Comparison of ENCODE assay signal across 25 cellular contexts in the genomic region with DNA sequence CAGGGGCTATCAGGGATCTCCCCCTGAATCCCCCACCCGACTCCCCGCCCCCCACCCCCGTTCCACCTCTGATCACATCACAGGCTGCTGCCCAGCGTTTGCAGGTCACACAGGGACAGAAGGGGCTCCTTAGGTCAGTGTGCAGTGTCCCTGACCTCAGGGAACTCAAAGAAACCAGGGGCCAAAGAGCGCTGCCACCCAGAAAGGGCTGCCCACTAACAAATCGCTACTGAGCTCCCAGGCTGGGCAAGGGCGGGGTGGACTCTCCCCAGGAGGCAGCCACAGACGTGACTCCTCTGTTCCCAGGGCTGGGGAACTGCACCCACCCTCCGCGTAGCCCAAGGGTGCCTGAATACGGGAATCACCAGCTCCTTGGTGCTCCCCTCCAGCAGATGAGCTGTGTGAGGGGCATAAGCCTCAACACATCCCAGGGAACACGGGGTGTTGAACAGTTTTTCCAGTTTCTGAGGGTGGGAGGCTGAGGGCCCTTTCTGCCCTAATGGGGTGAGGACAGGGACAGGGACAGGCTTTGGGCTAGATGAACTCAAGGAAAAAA. TPM values are rescaled to one million over a fixed set of nuclear protein-coding genes. Genes with fewer than 3 reads are reported as not detected.
DNase-seq lines count a peak whose midpoint lies in the region; ATAC-seq and TF ChIP-seq lines count a peak whose summit lies in the region.
"Had no signal": no experiment of that assay in that cellular context is flagged by ENCODE, and none has a peak within 500 bp of the region (broad histone marks: within the 10 kb centered on the region; RNA-seq: fewer than 3 reads in every experiment).

No MANE protein-coding gene starts in this region.

- no peak for DNase-seq in heart right ventricle
- no peak for DNase-seq in Right ventricle myocardium superior
- no peak for DNase-seq in left ventricle myocardium inferior
- no peak for DNase-seq in gastrocnemius medialis
- no peak for DNase-seq in AG08395 (ENCODE audit: low spot score)
- DNase-seq in CD1c-positive myeloid dendritic cell (ENCODE audit: extremely low spot score): no peak
- DNase-seq in inferior parietal cortex (ENCODE audit: extremely low spot score): no peak
- DNase-seq: activated CD4-positive, alpha-beta T cell treated with anti-CD3 and anti-CD28 coated beads for 1 hour; activated CD8-positive, alpha-beta T cell treated with anti-CD3 and anti-CD28 coated beads for 36 hours; activated naive CD4-positive, alpha-beta T cell treated with anti-CD3 and anti-CD28 coated beads, Interleukin-2, amount 50 U/mL, for 16 hours; amygdala; DMS53; H9; hypothalamus; left colon; MM.1S; naive thymus-derived CD4-positive, alpha-beta T cell; NCI-H1105 treated with DMSO at 0.1 percent for 48 hours; NCI-H1930; NCI-H69; stimulated activated CD4-positive, alpha-beta T cell treated with anti-CD3 and anti-CD28 coated beads, Interleukin-15, amount 100 ng/mL, for 24 hours; stimulated activated CD4-positive, alpha-beta T cell treated with anti-CD3 and anti-CD28 coated beads, Interleukin-4, amount 100 ng/mL, for 4 hours; SW 1271 had no signal

- no peak for TF ChIP-seq CTCF in heart right ventricle (IDR thresholded peaks at IDR 0.05)
- no peak for TF ChIP-seq CTCF in left ventricle myocardium inferior (IDR thresholded peaks at IDR 0.05; ENCODE audit: borderline replicate concordance)
- TF ChIP-seq CTCF in gastrocnemius medialis (IDR thresholded peaks at IDR 0.05 in 4 of 5, conservative IDR thresholded peaks at IDR 0.05 in 1 of 5): no peak

- ATAC-seq in heart right ventricle: no peak
- no peak for ATAC-seq in Right ventricle myocardium superior (ENCODE audit: poor library complexity)
- no peak for ATAC-seq in gastrocnemius medialis
- ATAC-seq in HG03135 (IDR thresholded peaks at IDR 0.05; ENCODE audit: unreplicated experiment): no peak
- ATAC-seq: activated CD8-positive, alpha-beta T cell treated with anti-CD3 and anti-CD28 coated beads for 36 hours; left colon; naive thymus-derived CD4-positive, alpha-beta T cell had no signal

- H3K4me1 ChIP-seq in heart right ventricle (peaks cover 5 to 34% (median 23%) of the 10 kb centered on the region in 9 donors), left ventricle myocardium inferior (peaks cover 36% of the 10 kb centered on the region), gastrocnemius medialis (peaks cover 15 to 17% of the 10 kb centered on the region in 2 donors)

- intact Hi-C loops in heart right ventricle (cut with DNase I) (loop anchor here in 4 of 10 donors (5.0 to 10.0 kb wide), 4 partner anchors 188 to 198 kb away; no protein-coding TSS in a partner anchor), Right ventricle myocardium superior (cut with DNase I) (no loop called here), left ventricle myocardium inferior (cut with micrococcal nuclease) (no loop called here), gastrocnemius medialis (cut with DNase I; ENCODE audit: low total_unique reads) (no loop called here)

- 74 to 75% methylated on average over 12 of the region's 12 CpGs for WGBS in heart right ventricle, 2 donors

- peak overlapping the region in 7 of 10 donors; percentile 6 to 68 (median 50) for H3K27ac ChIP-seq in heart right ventricle
- peak overlapping the region; percentile 67 for H3K27ac ChIP-seq in left ventricle myocardium inferior (replicated peaks)
- peak overlapping the region; percentile 30 to 61 (median 39) for H3K27ac ChIP-seq in gastrocnemius medialis

- H3K9me3 ChIP-seq in heart right ventricle: no peaks in the 10 kb centered on the region
- no peaks in the 10 kb centered on the region for H3K9me3 ChIP-seq in left ventricle myocardium inferior (replicated peaks)
- H3K9me3 ChIP-seq in gastrocnemius medialis: no peaks in the 10 kb centered on the region
- H3K9me3 ChIP-seq: neutrophil had no signal

- in situ Hi-C loops in gastrocnemius medialis (cut with MboI; ENCODE audit: low sequenced_read_pairs in 4 of 4): no loop called here

- TF ChIP-seq POLR2A in gastrocnemius medialis (IDR thresholded peaks at IDR 0.05): no peak

- H3K4me3 ChIP-seq in heart right ventricle (no peak overlapping the region), left ventricle myocardium inferior (no peak overlapping the region), gastrocnemius medialis (no peak overlapping the region)

- H3K36me3 ChIP-seq in heart right ventricle: peaks cover 6 to 90% (median 62%) of the 10 kb centered on the region in 9 donors
- H3K36me3 ChIP-seq in left ventricle myocardium inferior: peaks cover 77% of the 10 kb centered on the region
- peaks cover 0 to 74% of the 10 kb centered on the region in 2 donors for H3K36me3 ChIP-seq in gastrocnemius medialis

- H3K27me3 ChIP-seq in heart right ventricle: no peaks in the 10 kb centered on the region
- H3K27me3 ChIP-seq in left ventricle myocardium inferior (ENCODE audit: low read depth): no peaks in the 10 kb centered on the region
- H3K27me3 ChIP-seq in gastrocnemius medialis: no peaks in the 10 kb centered on the region
- H3K27me3 ChIP-seq: neutrophil had no signal

RNA-seq across cellular contexts. Expression of a gene that starts 9.9 kb away (rescaled TPM):
- total RNA-seq in heart right ventricle: 10 to 100 TPM; 27.2 to 42.6 (median 33.6) TPM
- 10 to 100 TPM; 11.9 to 32.6 TPM for polyA plus RNA-seq in heart right ventricle
- total RNA-seq in Right ventricle myocardium superior: 32.1 TPM
- total RNA-seq in left ventricle myocardium inferior: 35.2 TPM
- total RNA-seq in gastrocnemius medialis: 10 to 100 TPM; 19.7 to 28.7 (median 23.0) TPM

RNA-seq across cellular contexts. Expression of a gene that starts 15.8 kb away (rescaled TPM):
- total RNA-seq in heart right ventricle (1 to 10 TPM in 1 of 10 donors, under 1 TPM in 9; 0.32 to 1.2 (median 0.50) TPM), Right ventricle myocardium superior (0.38 TPM), left ventricle myocardium inferior (0.38 TPM), gastrocnemius medialis (not detected)
- polyA plus RNA-seq in heart right ventricle: not detected

RNA-seq across cellular contexts. Expression of a gene that starts 24.6 kb away (rescaled TPM):
- total RNA-seq in heart right ventricle (100 to 1,000 TPM; 261 to 633 (median 312) TPM), Right ventricle myocardium superior (216 TPM), left ventricle myocardium inferior (298 TPM), gastrocnemius medialis (100 to 1,000 TPM in 2 of 4 donors, 10 to 100 TPM in 2; 44.3 to 163 (median 105) TPM)
- polyA plus RNA-seq in heart right ventricle: 100 to 1,000 TPM in 1 of 2 donors, 10 to 100 TPM in 1; 91.9 to 303 TPM
